Comparison of ENCODE assay signal across 26 cellular contexts in the genomic region with DNA sequence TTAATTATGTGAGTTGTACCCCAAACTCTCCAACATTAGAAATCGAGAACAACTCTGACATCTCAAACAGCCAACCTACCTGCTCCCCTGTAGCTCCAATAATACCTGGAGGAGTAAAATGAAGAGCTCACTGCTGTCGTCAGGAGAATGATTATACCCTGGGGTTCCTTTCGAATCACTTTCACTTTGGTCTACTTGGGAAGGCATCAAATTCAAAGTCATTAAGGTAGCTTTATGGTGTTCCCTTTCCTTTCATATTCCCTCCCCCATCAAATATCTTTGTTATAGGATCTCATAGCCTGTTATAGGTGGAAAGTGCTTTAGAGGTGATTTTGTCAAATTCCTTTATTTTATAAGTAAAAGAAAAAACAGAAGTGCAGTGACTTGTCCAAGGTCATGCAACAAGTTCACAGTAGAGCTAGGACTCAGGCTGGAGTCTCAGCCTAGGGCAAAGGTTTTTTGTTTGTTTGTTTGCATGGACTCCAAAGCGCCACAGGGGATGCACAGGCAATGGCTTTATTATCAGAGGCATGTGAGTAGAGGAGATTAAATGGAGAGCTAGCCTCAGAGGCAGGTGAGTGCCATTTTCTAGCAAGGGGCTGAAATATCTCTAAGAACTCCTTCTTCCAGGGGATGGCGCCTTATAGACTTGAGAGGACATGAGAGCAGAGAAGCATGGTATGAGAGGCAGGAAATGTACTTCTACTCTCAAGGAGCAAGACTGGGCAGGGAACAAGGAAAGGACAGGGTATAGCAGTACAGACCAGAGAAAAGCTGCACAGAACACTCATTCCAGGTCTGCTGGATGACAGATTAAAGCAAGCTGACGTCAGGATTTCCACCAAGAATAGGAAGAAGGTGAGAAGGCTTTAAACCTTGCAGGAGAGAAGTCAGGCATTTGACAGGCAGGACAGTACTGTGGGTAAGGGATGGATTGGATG.
DNase-seq lines count a peak whose midpoint lies in the region; ATAC-seq, FAIRE-seq and TF ChIP-seq lines count a peak whose summit lies in the region.
"Had no signal": no experiment of that assay in that cellular context is flagged by ENCODE, and none has a peak within 500 bp of the region (broad histone marks: within the 10 kb centered on the region; RNA-seq: fewer than 3 reads in every experiment).

No MANE protein-coding gene starts in this region.

- H4K20me1 ChIP-seq in neural progenitor cell (ENCODE audit: low read depth), result peaks cover 3% of the 10 kb centered on the region

- no peaks in the 10 kb centered on the region for H3K27me3 Mint-ChIP-seq in neural progenitor cell (ENCODE audit: insufficient read depth, low read depth)

- peaks cover 7% of the 10 kb centered on the region for H3K4me1 Mint-ChIP-seq in neural progenitor cell

- H3K27ac ChIP-seq in neural progenitor cell, result no peak overlapping the region
- H3K27ac ChIP-seq: GM23248, parathyroid adenoma, WERI-Rb-1 had no signal

- H3K9ac ChIP-seq in neural progenitor cell, result no peak overlapping the region
- H3K9ac ChIP-seq: GM23248, parathyroid adenoma had no signal

- no peaks in the 10 kb centered on the region for H3F3A ChIP-seq in neural progenitor cell (ENCODE audit: low read depth)

- no peaks in the 10 kb centered on the region for H3K36me3 ChIP-seq in bronchial epithelial cell (ENCODE audit: control insufficient read depth, insufficient read depth, low read length)
- H3K36me3 ChIP-seq in neural progenitor cell, result no peaks in the 10 kb centered on the region
- H3K36me3 ChIP-seq: Peyer's patch, upper lobe of left lung, WERI-Rb-1 had no signal

- no peaks in the 10 kb centered on the region for H3K9me3 ChIP-seq in neural progenitor cell (ENCODE audit: low read depth)
- H3K9me3 ChIP-seq: Peyer's patch, upper lobe of left lung had no signal

- peak overlapping the region; percentile 5 for H3K27ac Mint-ChIP-seq in neural progenitor cell
- H3K27ac Mint-ChIP-seq: immature natural killer cell, nephron progenitor cell had no signal

- H3K4me1 ChIP-seq in neural progenitor cell, result no peaks in the 10 kb centered on the region
- H3K4me1 ChIP-seq: parathyroid adenoma, Peyer's patch had no signal

- H3K4me3 ChIP-seq in bronchial epithelial cell (ENCODE audit: low read depth, low read length) (no peak overlapping the region), neural progenitor cell (no peak overlapping the region)
- H3K4me3 ChIP-seq: GM23248, Peyer's patch had no signal

- TF ChIP-seq CTCF in bronchial epithelial cell (IDR thresholded peaks at IDR 0.05; ENCODE audit: insufficient read depth, low read length, severe bottlenecking) (no peak), neural progenitor cell (IDR thresholded peaks at IDR 0.05) (no peak)

- peaks cover 2% of the 10 kb centered on the region for H3K9me3 Mint-ChIP-seq in neural progenitor cell
- H3K9me3 Mint-ChIP-seq: activated T-cell treated with anti-CD3 and anti-CD28 coated beads, Interleukin-2, amount 50 U/mL, for 4 hours; brain; immature natural killer cell; nephron progenitor cell had no signal

- peak; percentile 19 for DNase-seq in DMS53 treated with DMSO at 0.1 percent for 48 hours (lab: John Stamatoyannopoulos, UW; ENCODE audit: unreplicated experiment)
- DNase-seq in NCI-H2107 (lab: John Stamatoyannopoulos, UW), result peak; percentile 29
- no peak for DNase-seq in bronchial epithelial cell (ENCODE audit: low read depth)
- no peak for DNase-seq in neural progenitor cell (ENCODE audit: low spot score)
- DNase-seq in activated CD8-positive, alpha-beta memory T cell treated with anti-CD3 and anti-CD28 coated beads, Interleukin-2, amount 50 U/mL, for 48 hours, result no peak
- DNase-seq in EL, result no peak
- DNase-seq in stimulated activated naive CD8-positive, alpha-beta T cell treated with anti-CD3 and anti-CD28 coated beads, Interleukin-15, Interleukin-2, amounts not matched to agents 100 U/mL and 50 U/mL, for 24 hours, result no peak
- DNase-seq: activated CD4-positive, alpha-beta T cell treated with anti-CD3 and anti-CD28 coated beads for 48 hours; activated T-cell treated with anti-CD3 and anti-CD28 coated beads, Interleukin-2, amount 50 U/mL, for 4 hours; C1 segment of cervical spinal cord; GM23248; hypothalamus; immature natural killer cell; NCI-H1930; NCI-H446; nephron progenitor cell; NK-92 treated with Interleukin-12 subunit alpha and Interleukin-12 subunit beta, amount 100 ng/mL, for 24 hours; right cardiac atrium; stimulated activated CD4-positive, alpha-beta T cell treated with anti-CD3 and anti-CD28 coated beads, Interleukin-12 subunit alpha, Interleukin-12 subunit beta, amount 100 ng/mL, for 4 hours; stimulated activated CD4-positive, alpha-beta T cell treated with anti-CD3 and anti-CD28 coated beads, Interleukin-4, amount 100 ng/mL, for 1 hour; substantia nigra; WERI-Rb-1 had no signal

- H3K4me3 Mint-ChIP-seq in neural progenitor cell, result no peak overlapping the region
- H3K4me3 Mint-ChIP-seq: activated T-cell treated with anti-CD3 and anti-CD28 coated beads, Interleukin-2, amount 50 U/mL, for 4 hours; brain; immature natural killer cell; nephron progenitor cell had no signal

- FAIRE-seq in bronchial epithelial cell (lab: Jason Lieb, UNC), result peak; percentile 7

- H3K4me2 ChIP-seq in neural progenitor cell, result no peak overlapping the region

- no peak overlapping the region for H2AFZ ChIP-seq in neural progenitor cell (replicated peaks)
- H2AFZ ChIP-seq: GM23248, parathyroid adenoma had no signal

- no peaks in the 10 kb centered on the region for H3K79me2 ChIP-seq in neural progenitor cell (ENCODE audit: low read depth)
- H3K79me2 ChIP-seq: parathyroid adenoma had no signal

- ATAC-seq in stimulated activated naive CD8-positive, alpha-beta T cell treated with anti-CD3 and anti-CD28 coated beads, Interleukin-15, Interleukin-2, amounts not matched to agents 100 U/mL and 50 U/mL, for 24 hours, result no peak
- ATAC-seq: activated T-cell treated with anti-CD3 and anti-CD28 coated beads, Interleukin-2, amount 50 U/mL, for 4 hours; right cardiac atrium had no signal

- H3K36me3 Mint-ChIP-seq in neural progenitor cell, result no peaks in the 10 kb centered on the region
- H3K36me3 Mint-ChIP-seq: brain, immature natural killer cell had no signal

- H3K27me3 ChIP-seq in bronchial epithelial cell (ENCODE audit: control insufficient read depth, insufficient read depth, low read length) (no peaks in the 10 kb centered on the region), neural progenitor cell (no peaks in the 10 kb centered on the region)
- H3K27me3 ChIP-seq: Peyer's patch, upper lobe of left lung had no signal

Comparison
In these comparisons a context has a peak if more than half of its experiments do, and no peak if none do; other contexts are left out.
1. DNase-seq: peak in DMS53 treated with DMSO at 0.1 percent for 48 hours (single experiment) and NCI-H2107 (single experiment); none in bronchial epithelial cell (single experiment), neural progenitor cell (single experiment), activated CD8-positive, alpha-beta memory T cell treated with anti-CD3 and anti-CD28 coated beads, Interleukin-2, amount 50 U/mL, for 48 hours (single experiment), EL (single experiment) and stimulated activated naive CD8-positive, alpha-beta T cell treated with anti-CD3 and anti-CD28 coated beads, Interleukin-15, Interleukin-2, amounts not matched to agents 100 U/mL and 50 U/mL, for 24 hours (single experiment).